Comparison of ENCODE assay signal across 8 cellular contexts in the genomic region with DNA sequence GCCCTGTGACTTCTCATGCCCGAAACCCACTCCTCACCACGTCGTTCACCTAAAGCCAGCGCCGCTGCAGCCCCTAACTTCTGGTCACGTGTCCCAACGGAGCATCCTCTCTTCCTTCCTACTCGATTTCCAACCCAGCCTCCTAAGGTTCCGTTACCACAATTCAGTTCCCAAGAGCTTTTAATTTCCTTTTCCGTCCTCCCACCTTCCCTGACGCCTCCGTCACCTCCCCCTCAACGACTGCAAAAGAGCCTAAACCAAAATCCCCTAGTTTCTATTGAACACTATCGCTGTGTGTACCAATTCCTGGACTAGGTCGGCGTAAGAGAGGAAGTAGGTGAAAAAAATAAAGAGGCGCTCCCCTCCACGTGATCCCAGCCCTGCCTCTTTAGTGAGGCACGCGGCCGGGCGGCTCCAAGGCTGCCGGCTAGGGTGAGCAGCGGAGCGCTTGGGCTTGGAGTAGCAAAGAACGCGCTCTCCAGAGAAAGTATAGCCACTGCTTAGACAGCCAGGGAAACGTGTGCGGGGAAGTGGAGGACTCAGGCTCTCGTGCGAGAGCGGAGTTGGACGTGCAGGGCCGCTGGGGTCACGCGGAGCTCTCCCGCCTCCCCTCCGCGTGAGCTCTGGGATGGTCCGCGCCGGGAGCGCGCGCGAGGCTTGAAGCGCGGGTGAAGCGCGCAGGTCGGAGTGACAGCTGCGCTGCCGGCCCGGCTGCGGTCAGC.
DNase-seq lines count a peak whose midpoint lies in the region; ATAC-seq and TF ChIP-seq lines count a peak whose summit lies in the region.

A gene (plus strand): TSS at position 685 of the 722 bp plus-strand sequence.
A gene (minus strand): TSS at position 82 of the 722 bp plus-strand sequence. CDS start 1,189 bp downstream, outside the sequence.

- DNase-seq in NCI-H526 treated with DMSO at 0.1 percent for 48 hours (lab: John Stamatoyannopoulos, UW) (peak; percentile 82), dedifferentiated amniotic fluid mesenchymal stem cell (ENCODE audit: extremely low spot score) (peak; percentile 70), left kidney (ENCODE audit: low read depth, low spot score) (peak; percentile 96)
- DNase-seq in activated CD4-positive, alpha-beta T cell treated with anti-CD3 and anti-CD28 coated beads, Interleukin-2, amount 50 U/mL, for 1 hour, result peak; percentile 74
- DNase-seq in stimulated activated CD4-positive, alpha-beta T cell treated with anti-CD3 and anti-CD28 coated beads, Interleukin-2, amount 100 ng/mL, for 24 hours, result peak; percentile 79 to 85

- ATAC-seq in GM19351 (IDR thresholded peaks at IDR 0.05; ENCODE audit: unreplicated experiment) (peak; percentile 93), HG03520 (IDR thresholded peaks at IDR 0.05; ENCODE audit: unreplicated experiment) (peak; percentile 92)

- no peak for TF ChIP-seq CTCF in C4-2B (conservative IDR thresholded peaks at IDR 0.05)

- H3K27ac ChIP-seq in C4-2B, result peak within 1 kb of the TSS; percentile 97

Comparison
In these comparisons a context has a peak if more than half of its experiments do, and no peak if none do; other contexts are left out.
1. Peak in every context shown above with its lines: DNase-seq, ATAC-seq and H3K27ac ChIP-seq.